Comparison of ENCODE assay signal across 21 cellular contexts in the genomic region with DNA sequence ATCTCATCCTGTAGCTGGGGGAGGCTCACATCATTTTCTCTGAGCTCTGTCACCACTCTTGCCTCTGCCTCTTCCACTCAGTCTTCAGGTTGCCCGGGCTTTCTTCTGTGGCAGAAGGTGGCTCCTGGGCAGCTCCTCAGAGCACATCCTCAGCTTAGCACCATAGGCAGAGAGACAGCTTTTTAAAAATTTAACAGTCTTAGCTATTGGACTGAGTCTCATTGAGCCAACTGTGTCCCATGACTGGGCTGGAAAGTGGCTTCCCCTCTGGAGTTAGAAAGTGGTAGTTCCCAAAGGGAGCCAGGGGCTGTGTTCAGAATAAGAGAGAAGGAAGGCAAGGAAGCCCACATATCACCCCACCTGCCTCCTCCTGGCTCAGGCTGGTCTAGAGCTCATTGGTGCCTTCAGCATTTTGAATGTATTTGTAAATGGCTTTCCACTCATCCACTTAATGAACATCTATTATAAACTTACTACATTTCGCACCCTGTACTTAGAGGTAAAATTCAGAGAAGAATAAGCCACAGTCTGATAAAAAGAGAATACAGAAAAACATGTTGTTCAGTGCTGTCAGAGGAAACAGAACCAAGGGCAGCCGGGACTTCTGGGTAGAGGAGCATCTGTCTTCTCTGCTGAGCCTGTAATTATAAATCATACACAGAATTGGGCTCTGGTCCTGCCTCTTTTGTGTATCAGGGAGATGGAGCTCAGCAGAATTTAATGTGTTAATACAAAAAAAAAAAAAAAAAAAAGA.
DNase-seq lines count a peak whose midpoint lies in the region; ATAC-seq and TF ChIP-seq lines count a peak whose summit lies in the region.
"Had no signal": no experiment of that assay in that cellular context is flagged by ENCODE, and none has a peak within 500 bp of the region (broad histone marks: within the 10 kb centered on the region; RNA-seq: fewer than 3 reads in every experiment).

No MANE protein-coding gene starts in this region.

- H3K9me2 ChIP-seq in Loucy (replicated peaks; ENCODE audit: low read depth, low read length) (no peaks in the 10 kb centered on the region), hepatocyte (replicated peaks; ENCODE audit: insufficient read depth) (no peaks in the 10 kb centered on the region)

- H3K4me1 Mint-ChIP-seq in activated naive CD4-positive, alpha-beta T cell treated with anti-CD3 and anti-CD28 coated beads, Interleukin-2, amount 10 ng/mL, durations not matched to agents 7 days and 5 days: peaks cover 90% of the 10 kb centered on the region

- no peak for DNase-seq in activated naive CD4-positive, alpha-beta T cell treated with anti-CD3 and anti-CD28 coated beads, Interleukin-2, amount 10 ng/mL, durations not matched to agents 7 days and 5 days
- DNase-seq in activated naive CD4-positive, alpha-beta T cell (lab: John Stamatoyannopoulos, UW): no peak
- no peak for DNase-seq in hepatocyte (ENCODE audit: low spot score)
- no peak for DNase-seq in NCI-H82 (lab: John Stamatoyannopoulos, UW)
- DNase-seq in activated effector memory CD4-positive, alpha-beta T cell treated with anti-CD3 and anti-CD28 coated beads, Interleukin-2, amount 50 U/mL, for 16 hours: no peak
- DNase-seq: activated CD8-positive, alpha-beta memory T cell treated with anti-CD3 and anti-CD28 coated beads, Interleukin-2, amount 50 U/mL, for 4 hours; activated naive CD4-positive, alpha-beta T cell treated with Interleukin-2 at 50 U/mL for 16 hours; GM23248; NCI-H1694; NCI-H774; PC-9; SJCRH30 had no signal

- 93% methylated on average over 3 of the region's 3 CpGs for WGBS in hepatocyte (ENCODE audit: low lambda C conversion rate, missing lambda C conversion rate)

- H3K36me3 ChIP-seq in Loucy (ENCODE audit: insufficient read depth, low read length) (no peaks in the 10 kb centered on the region), hepatocyte (replicated peaks; ENCODE audit: insufficient read depth, low read depth) (no peaks in the 10 kb centered on the region), skeletal muscle tissue (ENCODE audit: control insufficient read depth in 3 of 3, insufficient read depth in 3 of 3, low read length in 3 of 3) (no peaks in the 10 kb centered on the region)
- H3K36me3 ChIP-seq: ascending aorta, right atrium auricular region, SJCRH30, thyroid gland had no signal

- peak overlapping the region; percentile 90 for H3K27ac Mint-ChIP-seq in activated naive CD4-positive, alpha-beta T cell treated with anti-CD3 and anti-CD28 coated beads, Interleukin-2, amount 10 ng/mL, durations not matched to agents 7 days and 5 days

- H3K4me3 ChIP-seq in Loucy (ENCODE audit: low read length, poor library complexity, severe bottlenecking) (peak overlapping the region; percentile 40), hepatocyte (no peak overlapping the region), skeletal muscle tissue (ENCODE audit: low read length in 3 of 3) (no peak overlapping the region)
- H3K4me3 ChIP-seq: ascending aorta, GM23248, mucosa of descending colon, PC-9, right atrium auricular region, SJCRH30, thyroid gland had no signal

- CTCF ChIA-PET in activated naive CD4-positive, alpha-beta T cell treated with anti-CD3 and anti-CD28 coated beads, Interleukin-2, amount 10 ng/mL, durations not matched to agents 7 days and 5 days (lab: Charles Lee): interaction anchor here (0.8 to 1.3 kb wide), 2 partner anchors 146 to 164 kb away, joined by 3 to 4 read pairs; no protein-coding TSS in a partner anchor

- H3K9me3 ChIP-seq in Loucy (ENCODE audit: insufficient read depth, low read depth, low read length): no peaks in the 10 kb centered on the region
- H3K9me3 ChIP-seq in hepatocyte (ENCODE audit: low read depth): no peaks in the 10 kb centered on the region
- H3K9me3 ChIP-seq in skeletal muscle tissue (ENCODE audit: control insufficient read depth in 3 of 3, low read length in 3 of 3): no peaks in the 10 kb centered on the region
- H3K9me3 ChIP-seq: ascending aorta, mucosa of descending colon, right atrium auricular region, SJCRH30, thyroid gland had no signal

- H3K4me3 Mint-ChIP-seq in activated naive CD4-positive, alpha-beta T cell treated with anti-CD3 and anti-CD28 coated beads, Interleukin-2, amount 10 ng/mL, durations not matched to agents 7 days and 5 days: peak overlapping the region; percentile 42

- peaks cover 4% of the 10 kb centered on the region; the same call in 1 of the 2 replicates for H3F3A ChIP-seq in Loucy (ENCODE audit: low read depth)

- no peak for ATAC-seq in HG03457 (IDR thresholded peaks at IDR 0.05; ENCODE audit: unreplicated experiment)
- ATAC-seq: activated CD4-positive, CD25-positive, alpha-beta regulatory T cell treated with anti-CD3 and anti-CD28 coated beads, Interleukin-2, amount 50 U/mL, for 24 hours; left lobe of liver; mucosa of descending colon had no signal

- H3K27me3 ChIP-seq in Loucy (ENCODE audit: insufficient read depth, low read length, poor library complexity, severe bottlenecking) (peaks cover 14% of the 10 kb centered on the region), hepatocyte (no peaks in the 10 kb centered on the region), skeletal muscle tissue (ENCODE audit: control insufficient read depth in 3 of 3, insufficient read depth in 3 of 3, low read length in 3 of 3) (no peaks in the 10 kb centered on the region)
- H3K27me3 ChIP-seq: ascending aorta, right atrium auricular region, SJCRH30, thyroid gland had no signal

- TF ChIP-seq CTCF in Loucy (conservative IDR thresholded peaks at IDR 0.05; ENCODE audit: low read length) (no peak), hepatocyte (IDR thresholded peaks at IDR 0.05; ENCODE audit: poor library complexity) (no peak)

- H3K27ac ChIP-seq in hepatocyte (peak overlapping the region; percentile 70), skeletal muscle tissue (ENCODE audit: low read depth, low read length) (peak overlapping the region; percentile 36)
- H3K27ac ChIP-seq: GM23248, PC-9, SJCRH30, thyroid gland had no signal

- H3K4me2 ChIP-seq in Loucy (ENCODE audit: low read depth, low read length, poor library complexity, severe bottlenecking) (peak overlapping the region; percentile 59), hepatocyte (no peak overlapping the region)
- H3K4me2 ChIP-seq: PC-9 had no signal

- peak overlapping the region; percentile 50 for H3K9ac ChIP-seq in Loucy (ENCODE audit: low read depth, low read length, poor library complexity, severe bottlenecking)
- H3K9ac ChIP-seq in skeletal muscle tissue (ENCODE audit: low read depth in 1 of 3, low read length in 3 of 3): no peak overlapping the region
- H3K9ac ChIP-seq: GM23248 had no signal

- no peaks in the 10 kb centered on the region for H3K27me3 Mint-ChIP-seq in activated naive CD4-positive, alpha-beta T cell treated with anti-CD3 and anti-CD28 coated beads, Interleukin-2, amount 10 ng/mL, durations not matched to agents 7 days and 5 days

- no peaks in the 10 kb centered on the region for H3K79me2 ChIP-seq in Loucy (ENCODE audit: insufficient read depth, low read length)
- H3K79me2 ChIP-seq in hepatocyte: no peaks in the 10 kb centered on the region

- peaks cover 6% of the 10 kb centered on the region for H3K9me3 Mint-ChIP-seq in activated naive CD4-positive, alpha-beta T cell treated with anti-CD3 and anti-CD28 coated beads, Interleukin-2, amount 10 ng/mL, durations not matched to agents 7 days and 5 days

- H3K4me1 ChIP-seq in Loucy (ENCODE audit: insufficient read depth, low read length, poor library complexity, severe bottlenecking) (peaks cover 51% of the 10 kb centered on the region), hepatocyte (ENCODE audit: insufficient read depth) (peaks cover 8% of the 10 kb centered on the region), skeletal muscle tissue (ENCODE audit: control insufficient read depth in 3 of 3, insufficient read depth in 3 of 3, low read length in 3 of 3) (peaks cover 0 to 10% (median 4%) of the 10 kb centered on the region in 3 donors)
- H3K4me1 ChIP-seq: SJCRH30 had no signal

- no peaks in the 10 kb centered on the region for H4K20me1 ChIP-seq in Loucy (ENCODE audit: insufficient read depth, low read length, poor library complexity, severe bottlenecking)
- no peaks in the 10 kb centered on the region for H4K20me1 ChIP-seq in hepatocyte (ENCODE audit: insufficient read depth, poor library complexity, severe bottlenecking)

- peaks cover 11% of the 10 kb centered on the region for H3K36me3 Mint-ChIP-seq in activated naive CD4-positive, alpha-beta T cell treated with anti-CD3 and anti-CD28 coated beads, Interleukin-2, amount 10 ng/mL, durations not matched to agents 7 days and 5 days

- peak overlapping the region; percentile 86 for H2AFZ ChIP-seq in Loucy (ENCODE audit: low read length)
- H2AFZ ChIP-seq in hepatocyte: no peak overlapping the region
- H2AFZ ChIP-seq: GM23248, PC-9 had no signal
